ENCODE assay signal across 18 cellular contexts in genomic region chr20:63057133-63058117, GRCh38. TPM values are rescaled to one million over a fixed set of nuclear protein-coding genes. Genes with fewer than 3 reads are reported as not detected.
A peak's percentile ranks its signal among the peaks of the same experiment; 100 is the strongest.
DNase-seq lines count a peak whose midpoint lies in the region; FAIRE-seq and TF ChIP-seq lines count a peak whose summit lies in the region.
"Had no signal": no experiment of that assay in that cellular context is flagged by ENCODE, and none has a peak within 500 bp of the region (broad histone marks: within the 10 kb centered on the region; RNA-seq: fewer than 3 reads in every experiment).

No MANE protein-coding gene starts in this region.

- DNase-seq in D341Med (ENCODE audit: low spot score) (peak; percentile 16), LHCN-M2 (ENCODE audit: low read depth) (peak; percentile 37), endothelial cell of umbilical vein (ENCODE audit: low read depth, low spot score) (no peak), myocyte (ENCODE audit: low read depth) (peak; percentile 49), NCI-H524 (lab: John Stamatoyannopoulos, UW) (no peak), NCI-H82 treated with DMSO at 0.1 percent for 48 hours (lab: John Stamatoyannopoulos, UW; ENCODE audit: unreplicated experiment) (no peak), right atrium auricular region (ENCODE audit: low spot score) (no peak)
- DNase-seq: GF-D8, KG1, NCI-H446 treated with DMSO at 0.1 percent for 48 hours had no signal

- CTCF ChIA-PET in endothelial cell of umbilical vein (lab: Charles Lee), result interaction anchor here (0.6 to 1.8 kb wide), 6 partner anchors 19 to 326 kb away, joined by 3 to 11 read pairs (median 3); no protein-coding TSS in a partner anchor

- POLR2A ChIA-PET in endothelial cell of umbilical vein (lab: Charles Lee), result no interaction called here

- H3K27me3 ChIP-seq in endothelial cell of umbilical vein (ENCODE audit: control insufficient read depth in 2 of 2, insufficient read depth in 2 of 2, low read length in 2 of 2) (peaks cover 0 to 4% of the 10 kb centered on the region in 2 experiments), right atrium auricular region (no peaks in the 10 kb centered on the region)

- no peaks in the 10 kb centered on the region for H4K20me1 ChIP-seq in endothelial cell of umbilical vein (replicated peaks; ENCODE audit: control insufficient read depth, extremely low read depth, insufficient read depth, low read length)

- no peak overlapping the region for H3K9ac ChIP-seq in endothelial cell of umbilical vein (replicated peaks; ENCODE audit: extremely low read depth, insufficient read depth, low read length)

- no peak for TF ChIP-seq CTCF in endothelial cell of umbilical vein (IDR thresholded peaks at IDR 0.05; ENCODE audit: extremely low read depth in 1 of 2, insufficient read depth in 1 of 2, low read depth in 1 of 2, low read length in 2 of 2)
- TF ChIP-seq CTCF in right atrium auricular region (IDR thresholded peaks at IDR 0.05), result no peak

- dilution Hi-C loops in endothelial cell of umbilical vein (cut with MboI; ENCODE audit: extremely low pct_ligation_motif_present, low sequenced_read_pairs), result no loop called here

- no peak for TF ChIP-seq POLR2A in endothelial cell of umbilical vein (IDR thresholded peaks at IDR 0.05; ENCODE audit: low read depth, low read length)

- H3K9me3 ChIP-seq in endothelial cell of umbilical vein (replicated peaks; ENCODE audit: control insufficient read depth, insufficient read depth, low read length) (no peaks in the 10 kb centered on the region), right atrium auricular region (no peaks in the 10 kb centered on the region)
- H3K9me3 ChIP-seq: body of pancreas, lower lobe of right lung, suprapubic skin had no signal

- H3K4me3 ChIP-seq in endothelial cell of umbilical vein (replicated peaks in 1 of 3; ENCODE audit: insufficient read depth in 1 of 3, low read depth in 1 of 3, low read length in 3 of 3) (no peak overlapping the region), right atrium auricular region (no peak overlapping the region)
- H3K4me3 ChIP-seq: body of pancreas, lower lobe of right lung, suprapubic skin had no signal

- no peak for FAIRE-seq in endothelial cell of umbilical vein (lab: Jason Lieb, UNC)
- FAIRE-seq: endometrium, islet of Langerhans had no signal

- H3K27ac ChIP-seq in endothelial cell of umbilical vein (ENCODE audit: insufficient read depth, low read depth, low read length), result no peak overlapping the region
- H3K27ac ChIP-seq in right atrium auricular region, result no peak overlapping the region
- H3K27ac ChIP-seq: body of pancreas, lower lobe of right lung, suprapubic skin had no signal

- no peaks in the 10 kb centered on the region for H3K79me2 ChIP-seq in endothelial cell of umbilical vein (ENCODE audit: control insufficient read depth, insufficient read depth, low read length)

- H2AFZ ChIP-seq in endothelial cell of umbilical vein (ENCODE audit: low read depth, low read length), result no peak overlapping the region

- intact Hi-C loops in endothelial cell of umbilical vein (cut with micrococcal nuclease), result loop anchor here (5.0 kb wide), 2 partner anchors 120 to 175 kb away; no protein-coding TSS in a partner anchor

- no peaks in the 10 kb centered on the region for H3K9me1 ChIP-seq in endothelial cell of umbilical vein (replicated peaks; ENCODE audit: control insufficient read depth, extremely low read depth, insufficient read depth, low read length)

- H3K4me2 ChIP-seq in endothelial cell of umbilical vein (ENCODE audit: insufficient read depth, low read length), result no peak overlapping the region

- H3K4me1 ChIP-seq in endothelial cell of umbilical vein (ENCODE audit: control insufficient read depth, extremely low read depth, insufficient read depth, low read length) (no peaks in the 10 kb centered on the region), right atrium auricular region (peaks cover 0 to 8% of the 10 kb centered on the region in 2 donors)
- H3K4me1 ChIP-seq: body of pancreas, suprapubic skin had no signal

- H3K36me3 ChIP-seq in endothelial cell of umbilical vein (ENCODE audit: control insufficient read depth in 2 of 2, extremely low read depth in 1 of 2, insufficient read depth in 2 of 2, low read length in 2 of 2) (no peaks in the 10 kb centered on the region), right atrium auricular region (no peaks in the 10 kb centered on the region)
- H3K36me3 ChIP-seq: lower lobe of right lung, suprapubic skin had no signal

- BruUV-seq in endothelial cell of umbilical vein (replicated peaks; lab: Mats Ljungman, UMichigan), result no TSS peak

TF ChIP-seq in endothelial cell of umbilical vein, 7 proteins besides CTCF, POLR2A, EP300 and RAD21:
- TF ChIP-seq EZH2 (IDR thresholded peaks at IDR 0.05; ENCODE audit: borderline replicate concordance, low read depth, low read length, severe bottlenecking), result peak; percentile 29
- no peak for TF ChIP-seq MYC (IDR thresholded peaks at IDR 0.05; ENCODE audit: low read depth, low read length)

RNA-seq across cellular contexts. Expression of gene BHLHE23, which starts 50.7 kb away (rescaled TPM):
- total RNA-seq in LHCN-M2 (2014; rRNA removed) (not detected in 2 replicates), endothelial cell of umbilical vein (not detected in 2 replicates), myocyte (not detected in 2 replicates), right atrium auricular region (not detected)
- polyA plus RNA-seq in LHCN-M2 (2012), result not detected
- polyA plus RNA-seq in endothelial cell of umbilical vein, result not detected in 2 replicates
- not detected in 2 replicates for polyA plus RNA-seq in endothelial cell of umbilical vein (2011; cell fraction: cytosol; rRNA removed)
- polyA plus RNA-seq in endothelial cell of umbilical vein (2011; cell fraction: nucleus; rRNA removed), result not detected in 2 replicates
- not detected in 2 replicates for polyA plus RNA-seq in endothelial cell of umbilical vein (2012)
- not detected in 2 replicates for polyA minus RNA-seq in endothelial cell of umbilical vein
- not detected for polyA minus RNA-seq in endothelial cell of umbilical vein (2011; cell fraction: cytosol; rRNA and poly(A)+ RNA removed)
- not detected in 2 replicates for polyA minus RNA-seq in endothelial cell of umbilical vein (2011; cell fraction: nucleus; rRNA and poly(A)+ RNA removed)
- polyA plus RNA-seq in myocyte (2012), result not detected
- total RNA-seq: activated B cell treated with CpG ODN at 0.5 μM for 24 hours; activated naive CD4-positive, alpha-beta T cell treated with anti-CD3 and anti-CD28 coated beads for 36 hours; body of pancreas; lower lobe of right lung; right cardiac atrium; suprapubic skin had no signal
- polyA plus RNA-seq: right cardiac atrium had no signal

Comparison
In these comparisons a context has a peak if more than half of its experiments do, and no peak if none do; other contexts are left out.
1. DNase-seq: peak in D341Med (single experiment), LHCN-M2 (single experiment) and myocyte (single experiment); none in endothelial cell of umbilical vein (single experiment), NCI-H524 (0 of 2), NCI-H82 treated with DMSO at 0.1 percent for 48 hours (single experiment) and right atrium auricular region (single experiment).